ENCODE assay signal across 9 cellular contexts in the genomic region with DNA sequence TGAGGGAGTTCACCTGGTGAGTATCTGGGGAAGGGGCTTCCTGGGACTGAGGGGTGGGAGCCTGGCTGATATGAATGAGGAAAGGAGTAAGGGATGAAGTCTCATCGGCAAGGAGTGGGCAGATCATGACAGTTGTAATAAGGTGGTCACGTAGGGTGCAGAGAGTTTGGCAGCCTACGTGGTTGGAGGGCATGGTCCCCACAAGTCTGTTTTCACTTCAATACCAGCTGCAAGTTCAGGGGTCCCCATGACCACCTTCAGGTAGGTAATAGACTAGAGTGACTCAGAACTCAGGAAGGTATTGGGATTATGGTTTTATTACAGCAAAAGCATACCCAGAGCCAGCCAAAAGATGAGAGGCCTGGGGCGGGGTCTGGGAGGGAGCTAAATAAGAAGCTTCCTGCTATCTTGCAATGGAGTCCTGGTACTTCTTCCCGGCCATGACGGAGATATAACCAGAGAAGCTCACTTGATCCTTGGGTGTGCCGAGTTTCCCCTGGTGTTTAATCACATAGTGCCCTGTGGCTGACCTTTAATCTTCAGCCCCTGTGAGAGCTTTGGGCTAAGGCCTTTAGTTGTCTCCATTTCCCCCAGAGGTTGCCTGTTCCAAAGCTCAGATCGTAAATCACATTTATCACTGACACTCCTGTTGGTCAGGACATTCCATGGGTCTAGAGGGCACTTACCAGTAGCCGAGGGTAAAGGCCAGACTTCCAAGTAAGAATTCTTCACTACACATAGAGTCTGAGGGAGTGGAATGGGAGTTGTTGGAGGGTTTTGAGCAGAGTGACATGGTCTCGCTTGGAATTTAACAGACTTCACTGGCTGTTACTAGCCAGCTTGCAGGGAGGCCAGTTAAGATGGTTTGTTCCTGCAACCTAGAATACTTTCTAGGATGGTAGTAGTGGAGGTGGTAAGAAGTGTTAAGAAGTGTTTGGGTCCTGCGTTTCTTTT. TPM values are rescaled to one million over a fixed set of nuclear protein-coding genes. Genes with fewer than 3 reads are reported as not detected.
DNase-seq lines count a peak whose midpoint lies in the region; ATAC-seq and TF ChIP-seq lines count a peak whose summit lies in the region.
"Had no signal": no experiment of that assay in that cellular context is flagged by ENCODE, and none has a peak within 500 bp of the region (broad histone marks: within the 10 kb centered on the region; RNA-seq: fewer than 3 reads in every experiment).

No MANE protein-coding gene starts in this region.

- no peak overlapping the region for H3K27ac ChIP-seq in CD4-positive, alpha-beta memory T cell (ENCODE audit: low read depth, low read length)
- H3K27ac ChIP-seq in HUES48 (ENCODE audit: low read depth, low read length): peak overlapping the region; percentile 79
- peak overlapping the region; percentile 31 for H3K27ac ChIP-seq in lower lobe of right lung

- TF ChIP-seq CTCF in lower lobe of right lung (IDR thresholded peaks at IDR 0.05): no peak

- DNase-seq in CD4-positive, alpha-beta memory T cell: no peak
- DNase-seq in activated naive CD8-positive, alpha-beta T cell treated with anti-CD3 and anti-CD28 coated beads, Interleukin-2, amount 50 U/mL, for 24 hours: no peak
- no peak for DNase-seq in lower lobe of right lung
- DNase-seq in KG1 (lab: John Stamatoyannopoulos, UW): no peak
- DNase-seq in NCI-H1048 (lab: John Stamatoyannopoulos, UW): no peak
- DNase-seq in cortex of kidney (lab: John Stamatoyannopoulos, UW): no peak

- H3K4me3 Mint-ChIP-seq in CD4-positive, alpha-beta memory T cell: no peak overlapping the region
- no peak overlapping the region for H3K4me3 Mint-ChIP-seq in activated naive CD8-positive, alpha-beta T cell treated with anti-CD3 and anti-CD28 coated beads, Interleukin-2, amount 50 U/mL, for 24 hours

- H3K36me3 Mint-ChIP-seq in CD4-positive, alpha-beta memory T cell: peaks cover 41 to 48% of the 10 kb centered on the region in 2 donors
- H3K36me3 Mint-ChIP-seq in activated naive CD8-positive, alpha-beta T cell treated with anti-CD3 and anti-CD28 coated beads, Interleukin-2, amount 50 U/mL, for 24 hours (ENCODE audit: low read depth): peaks cover 48% of the 10 kb centered on the region

- peaks cover 0 to 2% of the 10 kb centered on the region in 2 donors for H3K27me3 Mint-ChIP-seq in CD4-positive, alpha-beta memory T cell
- H3K27me3 Mint-ChIP-seq in activated naive CD8-positive, alpha-beta T cell treated with anti-CD3 and anti-CD28 coated beads, Interleukin-2, amount 50 U/mL, for 24 hours: peaks cover 1% of the 10 kb centered on the region

- no peaks in the 10 kb centered on the region for H3K9me3 ChIP-seq in CD4-positive, alpha-beta memory T cell (ENCODE audit: control insufficient read depth in 1 of 2, low read length in 2 of 2)
- H3K9me3 ChIP-seq in HUES48 (ENCODE audit: control insufficient read depth, insufficient read depth, low read length) (no peaks in the 10 kb centered on the region), lower lobe of right lung (no peaks in the 10 kb centered on the region)

- H3K27ac Mint-ChIP-seq in CD4-positive, alpha-beta memory T cell: peak overlapping the region in 4 of 7 donors; percentile 10 to 83 (median 45)
- peak overlapping the region; percentile 51 for H3K27ac Mint-ChIP-seq in activated naive CD8-positive, alpha-beta T cell treated with anti-CD3 and anti-CD28 coated beads, Interleukin-2, amount 50 U/mL, for 24 hours

- peaks cover 11% of the 10 kb centered on the region for H3K4me1 ChIP-seq in CD4-positive, alpha-beta memory T cell (ENCODE audit: insufficient read depth, low read length)
- no peaks in the 10 kb centered on the region for H3K4me1 ChIP-seq in HUES48 (ENCODE audit: control insufficient read depth, insufficient read depth, low read length)
- H3K4me1 ChIP-seq in lower lobe of right lung: peaks cover 65% of the 10 kb centered on the region

- CTCF ChIA-PET in CD4-positive, alpha-beta memory T cell (lab: Charles Lee; ENCODE audit: partially characterized antibody): interaction anchor here (0.6 to 1.1 kb wide), 2 partner anchors 9 to 508 kb away, joined by 3 read pairs; partner anchors contain the start of gene SLC3A2

- POLR2A ChIA-PET in CD4-positive, alpha-beta memory T cell (lab: Charles Lee; ENCODE audit: partially characterized antibody): interaction anchor here (0.7 to 1.2 kb wide), 3 partner anchors 9 to 298 kb away, joined by 3 to 6 read pairs (median 3); partner anchors contain the start of genes SLC3A2 and TUT1

- peak; percentile 6 for ATAC-seq in activated naive CD8-positive, alpha-beta T cell treated with anti-CD3 and anti-CD28 coated beads, Interleukin-2, amount 50 U/mL, for 24 hours
- ATAC-seq in lower lobe of right lung: peak; percentile 50 to 52
- ATAC-seq in HG03095 (IDR thresholded peaks at IDR 0.05; ENCODE audit: unreplicated experiment): no peak

- no peak overlapping the region for H3K4me3 ChIP-seq in CD4-positive, alpha-beta memory T cell (ENCODE audit: low read length in 2 of 2)
- H3K4me3 ChIP-seq in HUES48 (ENCODE audit: low read depth, low read length): no peak overlapping the region
- H3K4me3 ChIP-seq in lower lobe of right lung: no peak overlapping the region

- H3K36me3 ChIP-seq in CD4-positive, alpha-beta memory T cell (ENCODE audit: insufficient read depth, low read length): peaks cover 47% of the 10 kb centered on the region
- H3K36me3 ChIP-seq in HUES48 (ENCODE audit: control insufficient read depth, insufficient read depth, low read length) (peaks cover 53% of the 10 kb centered on the region), lower lobe of right lung (peaks cover 50% of the 10 kb centered on the region)

- peaks cover 2 to 11% (median 9%) of the 10 kb centered on the region in 4 donors for H3K4me1 Mint-ChIP-seq in CD4-positive, alpha-beta memory T cell
- H3K4me1 Mint-ChIP-seq in activated naive CD8-positive, alpha-beta T cell treated with anti-CD3 and anti-CD28 coated beads, Interleukin-2, amount 50 U/mL, for 24 hours: peaks cover 23% of the 10 kb centered on the region

- no peak overlapping the region for H3K9ac ChIP-seq in HUES48 (ENCODE audit: low read depth, low read length)

- H3K9me3 Mint-ChIP-seq in CD4-positive, alpha-beta memory T cell: peaks cover 0 to 4% (median 0%) of the 10 kb centered on the region in 8 donors
- H3K9me3 Mint-ChIP-seq in activated naive CD8-positive, alpha-beta T cell treated with anti-CD3 and anti-CD28 coated beads, Interleukin-2, amount 50 U/mL, for 24 hours: no peaks in the 10 kb centered on the region

- H3K27me3 ChIP-seq in CD4-positive, alpha-beta memory T cell (ENCODE audit: insufficient read depth, low read length): no peaks in the 10 kb centered on the region
- no peaks in the 10 kb centered on the region for H3K27me3 ChIP-seq in HUES48 (ENCODE audit: control insufficient read depth, insufficient read depth, low read length)
- no peaks in the 10 kb centered on the region for H3K27me3 ChIP-seq in lower lobe of right lung (ENCODE audit: low read depth)

- intact Hi-C loops in CD4-positive, alpha-beta memory T cell (cut with micrococcal nuclease): loop anchor here (10.0 kb wide), 1 partner anchor 495 kb away; no protein-coding TSS in a partner anchor
- intact Hi-C loops in lower lobe of right lung (cut with DNase I): no loop called here

RNA-seq across cellular contexts. Expression of gene SLC3A2, which starts 9.1 kb away (rescaled TPM):
- total RNA-seq in CD4-positive, alpha-beta memory T cell: 100 to 1,000 TPM; 205 to 215 TPM
- polyA plus RNA-seq in CD4-positive, alpha-beta memory T cell: 100 to 1,000 TPM; 157 to 226 TPM
- 214 TPM for total RNA-seq in lower lobe of right lung

RNA-seq across cellular contexts. Expression of gene CHRM1, which starts 31.4 kb away (rescaled TPM):
- not detected for total RNA-seq in CD4-positive, alpha-beta memory T cell
- not detected for polyA plus RNA-seq in CD4-positive, alpha-beta memory T cell
- total RNA-seq in lower lobe of right lung: 6.8 TPM
- total RNA-seq: T-helper 1 cell treated with Interleukin-12 subunit alpha and Interleukin-12 subunit beta and Interleukin-4 antibody, amounts not matched to agents 30 ng/mL and 1 ng/mL, for 36 hours had no signal

RNA-seq across cellular contexts. Expression of gene WDR74, which starts 50.4 kb away (rescaled TPM):
- 10 to 100 TPM; 79.3 to 82.2 TPM for total RNA-seq in CD4-positive, alpha-beta memory T cell
- polyA plus RNA-seq in CD4-positive, alpha-beta memory T cell: 10 to 100 TPM; 33.9 to 50.8 TPM
- total RNA-seq in lower lobe of right lung: 35.3 TPM

RNA-seq across cellular contexts. Expression of gene TEX54, which starts 57.1 kb away (rescaled TPM):
- total RNA-seq in CD4-positive, alpha-beta memory T cell: not detected
- 1 to 10 TPM; 1.3 to 1.9 TPM for polyA plus RNA-seq in CD4-positive, alpha-beta memory T cell
- total RNA-seq in lower lobe of right lung: not detected
- total RNA-seq: T-helper 1 cell treated with Interleukin-12 subunit alpha and Interleukin-12 subunit beta and Interleukin-4 antibody, amounts not matched to agents 30 ng/mL and 1 ng/mL, for 36 hours had no signal

RNA-seq across cellular contexts. Expression of gene STX5, which starts 57.9 kb away (rescaled TPM):
- total RNA-seq in CD4-positive, alpha-beta memory T cell: 10 to 100 TPM; 66.0 to 67.9 TPM
- polyA plus RNA-seq in CD4-positive, alpha-beta memory T cell: 10 to 100 TPM; 30.4 to 31.8 TPM
- 42.0 TPM for total RNA-seq in lower lobe of right lung
